In genomic region chr1:24410750-24411149, GRCh38 we compare ENCODE assay signal across 1 cellular context.
TF ChIP-seq lines count a peak whose summit lies in the region.

No MANE protein-coding gene starts in this region.

TF ChIP-seq in HCT116, 20 proteins besides CTCF, POLR2A, EP300 and RAD21 (continued from another document):
- no peak for TF ChIP-seq REST (IDR thresholded peaks at IDR 0.05; ENCODE audit: low read depth)
- no peak for TF ChIP-seq SIN3A (IDR thresholded peaks at IDR 0.05; ENCODE audit: low read depth)
- no peak for TF ChIP-seq CEBPB (IDR thresholded peaks at IDR 0.05; ENCODE audit: low read depth)
